ENCODE assay signal across 13 cellular contexts in genomic region chr2:45763797-45764196, GRCh38.
DNase-seq lines count a peak whose midpoint lies in the region; ATAC-seq, FAIRE-seq and TF ChIP-seq lines count a peak whose summit lies in the region.
"Had no signal": no experiment of that assay in that cellular context is flagged by ENCODE, and none has a peak within 500 bp of the region (broad histone marks: within the 10 kb centered on the region; RNA-seq: fewer than 3 reads in every experiment).

No MANE protein-coding gene starts in this region.

- POLR2A ChIA-PET in AG04450 (lab: Yijun Ruan, JAX) (no interaction called here), HEK293 (lab: Yijun Ruan, JAX) (interaction anchor here (0.7 kb wide), 1 partner anchor 121 kb away, joined by 4 read pairs; no protein-coding TSS in a partner anchor), K562 (lab: Yijun Ruan, JAX) (interaction anchor here (0.5 to 1.5 kb wide), 4 partner anchors 12 to 1549 kb away, joined by 3 to 5 read pairs (median 4); no protein-coding TSS in a partner anchor)

- H3K4me3 ChIP-seq in AG04450 (ENCODE audit: low read depth, low read length) (no peak overlapping the region), HEK293 (ENCODE audit: low read depth, low read length) (no peak overlapping the region), K562 (no peak overlapping the region), smooth muscle cell (no peak overlapping the region)

- H3K27ac ChIP-seq in AG04450 (ENCODE audit: low read depth, low read length) (peak overlapping the region; percentile 41), HEK293 (ENCODE audit: extremely low read depth, low read depth, low read length) (no peak overlapping the region), K562 (ENCODE audit: extremely low read depth, low read depth, low read length) (no peak overlapping the region), smooth muscle cell (ENCODE audit: low read depth) (peak overlapping the region; percentile 23)

- TF ChIP-seq RAD21 in K562 (CRISPR knock-in tag; conservative IDR thresholded peaks at IDR 0.05 in 1 of 2, IDR thresholded peaks at IDR 0.05 in 1 of 2) = no peak

- BruUV-seq in K562 (replicated peaks; lab: Mats Ljungman, UMichigan) = no TSS peak

- no peak for TF ChIP-seq EP300 in K562 (IDR thresholded peaks at IDR 0.05; ENCODE audit: low read length)

- peaks cover 35% of the 10 kb centered on the region for H3K4me1 ChIP-seq in HEK293 (ENCODE audit: control insufficient read depth, insufficient read depth, low read length)
- no peaks in the 10 kb centered on the region; a peak in 1 of 5 replicates for H3K4me1 ChIP-seq in K562 (replicated peaks in 1 of 2; ENCODE audit: control insufficient read depth in 2 of 2, insufficient read depth in 2 of 2, low read length in 2 of 2)
- peaks cover 20% of the 10 kb centered on the region for H3K4me1 ChIP-seq in smooth muscle cell (ENCODE audit: low read depth)

- intact Hi-C loops in K562 (cut with micrococcal nuclease) = no loop called here

- no peaks in the 10 kb centered on the region for H3K79me2 ChIP-seq in K562 (ENCODE audit: control insufficient read depth, insufficient read depth, low read length)
- peaks cover 59% of the 10 kb centered on the region for H3K79me2 ChIP-seq in smooth muscle cell (ENCODE audit: low read depth)

- peaks cover 15% of the 10 kb centered on the region for H3F3A ChIP-seq in smooth muscle cell (ENCODE audit: low read depth)

- no peaks in the 10 kb centered on the region for H3K9me1 ChIP-seq in K562 (ENCODE audit: control insufficient read depth, insufficient read depth, low read length)

- H3K36me3 ChIP-seq in HEK293 (ENCODE audit: control insufficient read depth in 2 of 2, insufficient read depth in 1 of 2, low read length in 2 of 2) = no peaks in the 10 kb centered on the region
- no peaks in the 10 kb centered on the region for H3K36me3 ChIP-seq in K562 (ENCODE audit: control insufficient read depth, insufficient read depth, low read length)
- no peaks in the 10 kb centered on the region for H3K36me3 ChIP-seq in smooth muscle cell (ENCODE audit: low read depth)
- H3K36me3 ChIP-seq: BE2C had no signal

- H3K9ac ChIP-seq in K562 (ENCODE audit: insufficient read depth in 1 of 2, low read depth in 2 of 2, low read length in 2 of 2) (no peak overlapping the region), smooth muscle cell (ENCODE audit: low read depth) (no peak overlapping the region)

- H3K4me2 ChIP-seq in K562 (ENCODE audit: insufficient read depth, low read length) = no peak overlapping the region
- H3K4me2 ChIP-seq in smooth muscle cell = peak overlapping the region; percentile 43

- DNase-seq in AG04450 (ENCODE audit: low read depth, low spot score) (no peak), K562 (ENCODE audit: extremely low read depth in 1 of 4, low spot score in 3 of 4) (no peak), smooth muscle cell (lab: John Stamatoyannopoulos, UW; ENCODE audit: unreplicated experiment) (no peak), omental fat pad (ENCODE audit: low spot score) (no peak), DMS153 (lab: John Stamatoyannopoulos, UW) (no peak)
- DNase-seq: ACHN; BE2C; CD8-positive, alpha-beta memory T cell; DMS53; GF-D8 had no signal

- TF ChIP-seq CTCF in AG04450 (IDR thresholded peaks at IDR 0.05; ENCODE audit: low read depth, low read length) (no peak), HEK293 (tag by site-specific recombination; IDR thresholded peaks at IDR 0.05) (no peak), K562 (IDR thresholded peaks at IDR 0.05 in 2 of 3, conservative IDR thresholded peaks at IDR 0.05 in 1 of 3; ENCODE audit: insufficient read depth in 2 of 3, low read depth in 1 of 3, low read length in 3 of 3) (no peak), smooth muscle cell (IDR thresholded peaks at IDR 0.05; ENCODE audit: borderline replicate concordance, insufficient read depth, poor library complexity, severe bottlenecking) (no peak), omental fat pad (IDR thresholded peaks at IDR 0.05) (no peak)

- FAIRE-seq in K562 (lab: Jason Lieb, UNC) = no peak
- FAIRE-seq: GM19239 had no signal

- H3K27me3 ChIP-seq in AG04450 (ENCODE audit: control insufficient read depth, insufficient read depth, low read length) = no peaks in the 10 kb centered on the region
- peaks cover 14 to 27% of the 10 kb centered on the region in 2 experiments for H3K27me3 ChIP-seq in K562 (ENCODE audit: control insufficient read depth in 2 of 2, insufficient read depth in 2 of 2, low read length in 2 of 2)
- H3K27me3 ChIP-seq in smooth muscle cell (ENCODE audit: low read depth) = no peaks in the 10 kb centered on the region
- H3K27me3 ChIP-seq: BE2C had no signal

- ATAC-seq in K562 = no peak
- ATAC-seq in omental fat pad (ENCODE audit: low FRiP score) = no peak
- ATAC-seq in HG03432 (IDR thresholded peaks at IDR 0.05; ENCODE audit: unreplicated experiment) = no peak

- WGBS in K562 (ENCODE audit: insufficient coverage, low coverage, missing lambda C conversion rate) = 4% methylated on average over 5 of the region's 5 CpGs
- 75% methylated on average over 5 of the region's 5 CpGs for WGBS in smooth muscle cell (ENCODE audit: low lambda C conversion rate)

- no peak for TF ChIP-seq POLR2A in K562 (conservative IDR thresholded peaks at IDR 0.05)

- H4K20me1 ChIP-seq in K562 (replicated peaks; ENCODE audit: control insufficient read depth, insufficient read depth, low read length) (no peaks in the 10 kb centered on the region; the same call in 1 of the 2 replicates), smooth muscle cell (ENCODE audit: low read depth) (peaks cover 4% of the 10 kb centered on the region)

- H3K9me3 ChIP-seq in AG04450 (ENCODE audit: control insufficient read depth, insufficient read depth, low read length) (no peaks in the 10 kb centered on the region), HEK293 (ENCODE audit: control insufficient read depth, insufficient read depth, low read depth, low read length) (no peaks in the 10 kb centered on the region), K562 (replicated peaks; ENCODE audit: control insufficient read depth, insufficient read depth, low read depth, low read length) (no peaks in the 10 kb centered on the region), smooth muscle cell (replicated peaks; ENCODE audit: low read depth) (no peaks in the 10 kb centered on the region)
- H3K9me3 ChIP-seq: BE2C had no signal

- in situ Hi-C loops in K562 (cut with MboI) = no loop called here

- no peak overlapping the region for H2AFZ ChIP-seq in K562 (ENCODE audit: low read depth, low read length)
- H2AFZ ChIP-seq in smooth muscle cell (ENCODE audit: low read depth) = no peak overlapping the region

- CTCF ChIA-PET in AG04450 (lab: Charles Lee) = interaction anchor here (1.7 kb wide), 1 partner anchor 15 kb away, joined by 5 read pairs; no protein-coding TSS in a partner anchor
- CTCF ChIA-PET in HEK293 (lab: Yijun Ruan, JAX) = interaction anchor here (2.0 kb wide), 1 partner anchor 15 kb away, joined by 10 read pairs; no protein-coding TSS in a partner anchor
- CTCF ChIA-PET in K562 (lab: Yijun Ruan, JAX; ENCODE audit: low intra/inter-chr PET ratio) = no interaction called here

TF ChIP-seq in HEK293, 187 proteins besides CTCF, POLR2A, EP300 and RAD21:
- 0 out of 2 replicates have a peak, but pooled peaks have one; percentile 0 for TF ChIP-seq ZBTB48 (tag by site-specific recombination; IDR thresholded peaks at IDR 0.05)
- TF ChIP-seq ZNF202 (tag by site-specific recombination; IDR thresholded peaks at IDR 0.05; ENCODE audit: borderline replicate concordance) = no peak
- no peak for TF ChIP-seq KLF9 (tag by site-specific recombination; IDR thresholded peaks at IDR 0.05; ENCODE audit: low read depth)
- TF ChIP-seq ZNF311 (tag by site-specific recombination; IDR thresholded peaks at IDR 0.05; ENCODE audit: borderline replicate concordance) = no peak

TF ChIP-seq in K562, 482 proteins besides CTCF, POLR2A, EP300 and RAD21:
- TF ChIP-seq E2F3 (CRISPR knock-in tag; IDR thresholded peaks at IDR 0.05) = no peak
- TF ChIP-seq SOX6 (IDR thresholded peaks at IDR 0.05) = peak; percentile 19; the same call in 1 of the 2 replicates
- no peak for TF ChIP-seq ESRRB (CRISPR knock-in tag; IDR thresholded peaks at IDR 0.05; ENCODE audit: borderline replicate concordance)

Comparison
In these comparisons a context has a peak if more than half of its experiments do, and no peak if none do; other contexts are left out.
1. H3K27ac ChIP-seq: peak in AG04450 (single experiment) and smooth muscle cell (single experiment); none in HEK293 (single experiment) and K562 (single experiment).